In the genomic region with DNA sequence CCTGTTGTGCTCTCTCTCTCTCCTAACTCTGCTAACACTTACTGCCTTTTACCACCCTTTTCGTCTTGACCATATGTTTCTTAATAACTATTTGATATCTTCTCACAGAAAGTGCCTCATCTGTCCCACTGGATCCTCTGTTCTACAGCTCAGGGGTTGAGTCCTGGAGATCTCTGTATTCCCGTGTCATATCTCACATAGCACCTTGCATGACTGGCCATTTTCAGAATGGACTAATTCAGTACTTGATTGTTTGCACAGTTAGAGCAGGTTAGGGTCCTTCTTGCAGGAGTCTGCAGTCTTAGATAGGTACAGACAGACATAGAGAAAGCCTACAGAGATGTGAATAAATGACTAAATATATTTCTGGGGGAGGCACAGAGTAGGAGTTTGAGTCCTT, we compare ENCODE assay signal across 1 cellular context.
A peak's percentile ranks its signal among the peaks of the same experiment; 100 is the strongest.
TF ChIP-seq lines count a peak whose summit lies in the region.

No MANE protein-coding gene starts in this region.

TF ChIP-seq in K562, 482 proteins besides CTCF, POLR2A, EP300 and RAD21 (continued from another document and continues in another):
- TF ChIP-seq, protein P1, sequence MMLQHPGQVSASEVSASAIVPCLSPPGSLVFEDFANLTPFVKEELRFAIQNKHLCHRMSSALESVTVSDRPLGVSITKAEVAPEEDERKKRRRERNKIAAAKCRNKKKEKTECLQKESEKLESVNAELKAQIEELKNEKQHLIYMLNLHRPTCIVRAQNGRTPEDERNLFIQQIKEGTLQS (IDR thresholded peaks at IDR 0.05) = no peak
- TF ChIP-seq, protein P1 (CRISPR knock-in tag; conservative IDR thresholded peaks at IDR 0.05) = 0 out of 2 replicates have a peak, but pooled peaks have one; percentile 34
- TF ChIP-seq ZNF668 (CRISPR knock-in tag; IDR thresholded peaks at IDR 0.05) (no peak), ZEB2 (IDR thresholded peaks at IDR 0.05) (0 out of 2 replicates have a peak, but pooled peaks have one; percentile 46), MAFK (IDR thresholded peaks at IDR 0.05; ENCODE audit: low read length) (peak; percentile 62), C11orf30 (IDR thresholded peaks at IDR 0.05; ENCODE audit: low read depth) (peak; percentile 79), CBFA2T3 (IDR thresholded peaks at IDR 0.05) (peak; percentile 95), CREM (IDR thresholded peaks at IDR 0.05; ENCODE audit: low read depth) (0 out of 2 replicates have a peak, but pooled peaks have one; percentile 18), ASH1L (IDR thresholded peaks at IDR 0.05; ENCODE audit: borderline replicate concordance, low read depth, partially characterized antibody) (no peak), SOX6 (IDR thresholded peaks at IDR 0.05) (peak; percentile 81), SMARCA4 (IDR thresholded peaks at IDR 0.05) (peak; percentile 91), KDM1A (IDR thresholded peaks at IDR 0.05) (peak; percentile 49 to 62), HNRNPK (IDR thresholded peaks at IDR 0.05; ENCODE audit: low read depth, low read length, poor library complexity, severe bottlenecking) (no peak), ZNF124 (CRISPR knock-in tag; IDR thresholded peaks at IDR 0.05) (no peak), NCOA6 (IDR thresholded peaks at IDR 0.05) (no peak), SIN3A (IDR thresholded peaks at IDR 0.05; ENCODE audit: borderline replicate concordance in 2 of 2, control insufficient read depth in 1 of 2, low read depth in 2 of 2, low read length in 2 of 2) (no peak), RCOR1 (IDR thresholded peaks at IDR 0.05; ENCODE audit: borderline replicate concordance in 1 of 2, low read depth in 2 of 2, low read length in 2 of 2) (peak in 1 of 2 experiments; percentile 12; a peak in 1 of 4 replicates), ELF1 (tag; IDR thresholded peaks at IDR 0.05) (no peak), POLR2AphosphoS5 (IDR thresholded peaks at IDR 0.05; ENCODE audit: control insufficient read depth, insufficient read depth, low read depth, low read length) (peak; percentile 80), YBX1 (IDR thresholded peaks at IDR 0.05) (no peak), ZNF354B (CRISPR knock-in tag; IDR thresholded peaks at IDR 0.05) (no peak), CHCHD3 (CRISPR knock-in tag; IDR thresholded peaks at IDR 0.05) (no peak), ZNF174 (CRISPR knock-in tag; IDR thresholded peaks at IDR 0.05) (no peak), DACH1 (IDR thresholded peaks at IDR 0.05; ENCODE audit: partially characterized antibody) (peak; percentile 82), ZNF134 (CRISPR knock-in tag; conservative IDR thresholded peaks at IDR 0.05) (no peak), ZNF239 (CRISPR knock-in tag; IDR thresholded peaks at IDR 0.05) (no peak), MCM5 (IDR thresholded peaks at IDR 0.05; ENCODE audit: low read depth) (no peak), YY1 (IDR thresholded peaks at IDR 0.05; ENCODE audit: borderline replicate concordance in 1 of 3, control insufficient read depth in 1 of 3, extremely low read depth in 1 of 3, insufficient read depth in 3 of 3, insufficient read length in 1 of 3, insufficient replicate concordance in 2 of 3, low read depth in 1 of 3, low read length in 2 of 3) (no peak), SMARCC2 (IDR thresholded peaks at IDR 0.05; ENCODE audit: low read depth) (peak; percentile 68; the same call in 1 of the 2 replicates), RBBP5 (IDR thresholded peaks at IDR 0.05; ENCODE audit: borderline replicate concordance, insufficient read depth, low read length, poor library complexity, severe bottlenecking) (peak; percentile 16)
- TF ChIP-seq, protein P2, sequence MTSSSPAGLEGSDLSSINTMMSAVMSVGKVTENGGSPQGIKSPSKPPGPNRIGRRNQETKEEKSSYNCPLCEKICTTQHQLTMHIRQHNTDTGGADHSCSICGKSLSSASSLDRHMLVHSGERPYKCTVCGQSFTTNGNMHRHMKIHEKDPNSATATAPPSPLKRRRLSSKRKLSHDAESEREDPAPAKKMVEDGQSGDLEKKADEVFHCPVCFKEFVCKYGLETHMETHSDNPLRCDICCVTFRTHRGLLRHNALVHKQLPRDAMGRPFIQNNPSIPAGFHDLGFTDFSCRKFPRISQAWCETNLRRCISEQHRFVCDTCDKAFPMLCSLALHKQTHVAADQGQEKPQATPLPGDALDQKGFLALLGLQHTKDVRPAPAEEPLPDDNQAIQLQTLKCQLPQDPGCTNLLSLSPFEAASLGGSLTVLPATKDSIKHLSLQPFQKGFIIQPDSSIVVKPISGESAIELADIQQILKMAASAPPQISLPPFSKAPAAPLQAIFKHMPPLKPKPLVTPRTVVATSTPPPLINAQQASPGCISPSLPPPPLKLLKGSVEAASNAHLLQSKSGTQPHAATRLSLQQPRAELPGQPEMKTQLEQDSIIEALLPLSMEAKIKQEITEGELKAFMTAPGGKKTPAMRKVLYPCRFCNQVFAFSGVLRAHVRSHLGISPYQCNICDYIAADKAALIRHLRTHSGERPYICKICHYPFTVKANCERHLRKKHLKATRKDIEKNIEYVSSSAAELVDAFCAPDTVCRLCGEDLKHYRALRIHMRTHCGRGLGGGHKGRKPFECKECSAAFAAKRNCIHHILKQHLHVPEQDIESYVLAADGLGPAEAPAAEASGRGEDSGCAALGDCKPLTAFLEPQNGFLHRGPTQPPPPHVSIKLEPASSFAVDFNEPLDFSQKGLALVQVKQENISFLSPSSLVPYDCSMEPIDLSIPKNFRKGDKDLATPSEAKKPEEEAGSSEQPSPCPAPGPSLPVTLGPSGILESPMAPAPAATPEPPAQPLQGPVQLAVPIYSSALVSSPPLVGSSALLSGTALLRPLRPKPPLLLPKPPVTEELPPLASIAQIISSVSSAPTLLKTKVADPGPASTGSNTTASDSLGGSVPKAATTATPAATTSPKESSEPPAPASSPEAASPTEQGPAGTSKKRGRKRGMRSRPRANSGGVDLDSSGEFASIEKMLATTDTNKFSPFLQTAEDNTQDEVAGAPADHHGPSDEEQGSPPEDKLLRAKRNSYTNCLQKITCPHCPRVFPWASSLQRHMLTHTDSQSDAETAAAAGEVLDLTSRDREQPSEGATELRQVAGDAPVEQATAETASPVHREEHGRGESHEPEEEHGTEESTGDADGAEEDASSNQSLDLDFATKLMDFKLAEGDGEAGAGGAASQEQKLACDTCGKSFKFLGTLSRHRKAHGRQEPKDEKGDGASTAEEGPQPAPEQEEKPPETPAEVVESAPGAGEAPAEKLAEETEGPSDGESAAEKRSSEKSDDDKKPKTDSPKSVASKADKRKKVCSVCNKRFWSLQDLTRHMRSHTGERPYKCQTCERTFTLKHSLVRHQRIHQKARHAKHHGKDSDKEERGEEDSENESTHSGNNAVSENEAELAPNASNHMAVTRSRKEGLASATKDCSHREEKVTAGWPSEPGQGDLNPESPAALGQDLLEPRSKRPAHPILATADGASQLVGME (CRISPR knock-in tag; IDR thresholded peaks at IDR 0.05) = no peak
- TF ChIP-seq, protein P3, sequence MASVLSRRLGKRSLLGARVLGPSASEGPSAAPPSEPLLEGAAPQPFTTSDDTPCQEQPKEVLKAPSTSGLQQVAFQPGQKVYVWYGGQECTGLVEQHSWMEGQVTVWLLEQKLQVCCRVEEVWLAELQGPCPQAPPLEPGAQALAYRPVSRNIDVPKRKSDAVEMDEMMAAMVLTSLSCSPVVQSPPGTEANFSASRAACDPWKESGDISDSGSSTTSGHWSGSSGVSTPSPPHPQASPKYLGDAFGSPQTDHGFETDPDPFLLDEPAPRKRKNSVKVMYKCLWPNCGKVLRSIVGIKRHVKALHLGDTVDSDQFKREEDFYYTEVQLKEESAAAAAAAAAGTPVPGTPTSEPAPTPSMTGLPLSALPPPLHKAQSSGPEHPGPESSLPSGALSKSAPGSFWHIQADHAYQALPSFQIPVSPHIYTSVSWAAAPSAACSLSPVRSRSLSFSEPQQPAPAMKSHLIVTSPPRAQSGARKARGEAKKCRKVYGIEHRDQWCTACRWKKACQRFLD (CRISPR knock-in tag; IDR thresholded peaks at IDR 0.05) = no peak
- TF ChIP-seq, protein P4, sequence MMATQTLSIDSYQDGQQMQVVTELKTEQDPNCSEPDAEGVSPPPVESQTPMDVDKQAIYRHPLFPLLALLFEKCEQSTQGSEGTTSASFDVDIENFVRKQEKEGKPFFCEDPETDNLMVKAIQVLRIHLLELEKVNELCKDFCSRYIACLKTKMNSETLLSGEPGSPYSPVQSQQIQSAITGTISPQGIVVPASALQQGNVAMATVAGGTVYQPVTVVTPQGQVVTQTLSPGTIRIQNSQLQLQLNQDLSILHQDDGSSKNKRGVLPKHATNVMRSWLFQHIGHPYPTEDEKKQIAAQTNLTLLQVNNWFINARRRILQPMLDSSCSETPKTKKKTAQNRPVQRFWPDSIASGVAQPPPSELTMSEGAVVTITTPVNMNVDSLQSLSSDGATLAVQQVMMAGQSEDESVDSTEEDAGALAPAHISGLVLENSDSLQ (IDR thresholded peaks at IDR 0.05) = peak; percentile 15; the same call in 1 of the 2 replicates
- TF ChIP-seq, protein P5, sequence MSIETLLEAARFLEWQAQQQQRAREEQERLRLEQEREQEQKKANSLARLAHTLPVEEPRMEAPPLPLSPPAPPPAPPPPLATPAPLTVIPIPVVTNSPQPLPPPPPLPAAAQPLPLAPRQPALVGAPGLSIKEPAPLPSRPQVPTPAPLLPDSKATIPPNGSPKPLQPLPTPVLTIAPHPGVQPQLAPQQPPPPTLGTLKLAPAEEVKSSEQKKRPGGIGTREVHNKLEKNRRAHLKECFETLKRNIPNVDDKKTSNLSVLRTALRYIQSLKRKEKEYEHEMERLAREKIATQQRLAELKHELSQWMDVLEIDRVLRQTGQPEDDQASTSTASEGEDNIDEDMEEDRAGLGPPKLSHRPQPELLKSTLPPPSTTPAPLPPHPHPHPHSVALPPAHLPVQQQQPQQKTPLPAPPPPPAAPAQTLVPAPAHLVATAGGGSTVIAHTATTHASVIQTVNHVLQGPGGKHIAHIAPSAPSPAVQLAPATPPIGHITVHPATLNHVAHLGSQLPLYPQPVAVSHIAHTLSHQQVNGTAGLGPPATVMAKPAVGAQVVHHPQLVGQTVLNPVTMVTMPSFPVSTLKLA (conservative IDR thresholded peaks at IDR 0.05) = 0 out of 4 replicates have a peak, but pooled peaks of 1 of the 2 experiments have one; percentile 30
- TF ChIP-seq, protein P6, sequence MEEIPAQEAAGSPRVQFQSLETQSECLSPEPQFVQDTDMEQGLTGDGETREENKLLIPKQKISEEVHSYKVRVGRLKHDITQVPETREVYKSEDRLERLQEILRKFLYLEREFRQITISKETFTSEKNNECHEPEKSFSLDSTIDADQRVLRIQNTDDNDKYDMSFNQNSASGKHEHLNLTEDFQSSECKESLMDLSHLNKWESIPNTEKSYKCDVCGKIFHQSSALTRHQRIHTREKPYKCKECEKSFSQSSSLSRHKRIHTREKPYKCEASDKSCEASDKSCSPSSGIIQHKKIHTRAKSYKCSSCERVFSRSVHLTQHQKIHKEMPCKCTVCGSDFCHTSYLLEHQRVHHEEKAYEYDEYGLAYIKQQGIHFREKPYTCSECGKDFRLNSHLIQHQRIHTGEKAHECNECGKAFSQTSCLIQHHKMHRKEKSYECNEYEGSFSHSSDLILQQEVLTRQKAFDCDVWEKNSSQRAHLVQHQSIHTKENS (CRISPR knock-in tag; IDR thresholded peaks at IDR 0.05) = no peak
- TF ChIP-seq, protein P7, sequence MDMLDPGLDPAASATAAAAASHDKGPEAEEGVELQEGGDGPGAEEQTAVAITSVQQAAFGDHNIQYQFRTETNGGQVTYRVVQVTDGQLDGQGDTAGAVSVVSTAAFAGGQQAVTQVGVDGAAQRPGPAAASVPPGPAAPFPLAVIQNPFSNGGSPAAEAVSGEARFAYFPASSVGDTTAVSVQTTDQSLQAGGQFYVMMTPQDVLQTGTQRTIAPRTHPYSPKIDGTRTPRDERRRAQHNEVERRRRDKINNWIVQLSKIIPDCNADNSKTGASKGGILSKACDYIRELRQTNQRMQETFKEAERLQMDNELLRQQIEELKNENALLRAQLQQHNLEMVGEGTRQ (CRISPR knock-in tag; IDR thresholded peaks at IDR 0.05) = no peak
- TF ChIP-seq, protein P8, sequence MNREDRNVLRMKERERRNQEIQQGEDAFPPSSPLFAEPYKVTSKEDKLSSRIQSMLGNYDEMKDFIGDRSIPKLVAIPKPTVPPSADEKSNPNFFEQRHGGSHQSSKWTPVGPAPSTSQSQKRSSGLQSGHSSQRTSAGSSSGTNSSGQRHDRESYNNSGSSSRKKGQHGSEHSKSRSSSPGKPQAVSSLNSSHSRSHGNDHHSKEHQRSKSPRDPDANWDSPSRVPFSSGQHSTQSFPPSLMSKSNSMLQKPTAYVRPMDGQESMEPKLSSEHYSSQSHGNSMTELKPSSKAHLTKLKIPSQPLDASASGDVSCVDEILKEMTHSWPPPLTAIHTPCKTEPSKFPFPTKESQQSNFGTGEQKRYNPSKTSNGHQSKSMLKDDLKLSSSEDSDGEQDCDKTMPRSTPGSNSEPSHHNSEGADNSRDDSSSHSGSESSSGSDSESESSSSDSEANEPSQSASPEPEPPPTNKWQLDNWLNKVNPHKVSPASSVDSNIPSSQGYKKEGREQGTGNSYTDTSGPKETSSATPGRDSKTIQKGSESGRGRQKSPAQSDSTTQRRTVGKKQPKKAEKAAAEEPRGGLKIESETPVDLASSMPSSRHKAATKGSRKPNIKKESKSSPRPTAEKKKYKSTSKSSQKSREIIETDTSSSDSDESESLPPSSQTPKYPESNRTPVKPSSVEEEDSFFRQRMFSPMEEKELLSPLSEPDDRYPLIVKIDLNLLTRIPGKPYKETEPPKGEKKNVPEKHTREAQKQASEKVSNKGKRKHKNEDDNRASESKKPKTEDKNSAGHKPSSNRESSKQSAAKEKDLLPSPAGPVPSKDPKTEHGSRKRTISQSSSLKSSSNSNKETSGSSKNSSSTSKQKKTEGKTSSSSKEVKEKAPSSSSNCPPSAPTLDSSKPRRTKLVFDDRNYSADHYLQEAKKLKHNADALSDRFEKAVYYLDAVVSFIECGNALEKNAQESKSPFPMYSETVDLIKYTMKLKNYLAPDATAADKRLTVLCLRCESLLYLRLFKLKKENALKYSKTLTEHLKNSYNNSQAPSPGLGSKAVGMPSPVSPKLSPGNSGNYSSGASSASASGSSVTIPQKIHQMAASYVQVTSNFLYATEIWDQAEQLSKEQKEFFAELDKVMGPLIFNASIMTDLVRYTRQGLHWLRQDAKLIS (CRISPR knock-in tag; IDR thresholded peaks at IDR 0.05) = no peak
- TF ChIP-seq, protein P9, sequence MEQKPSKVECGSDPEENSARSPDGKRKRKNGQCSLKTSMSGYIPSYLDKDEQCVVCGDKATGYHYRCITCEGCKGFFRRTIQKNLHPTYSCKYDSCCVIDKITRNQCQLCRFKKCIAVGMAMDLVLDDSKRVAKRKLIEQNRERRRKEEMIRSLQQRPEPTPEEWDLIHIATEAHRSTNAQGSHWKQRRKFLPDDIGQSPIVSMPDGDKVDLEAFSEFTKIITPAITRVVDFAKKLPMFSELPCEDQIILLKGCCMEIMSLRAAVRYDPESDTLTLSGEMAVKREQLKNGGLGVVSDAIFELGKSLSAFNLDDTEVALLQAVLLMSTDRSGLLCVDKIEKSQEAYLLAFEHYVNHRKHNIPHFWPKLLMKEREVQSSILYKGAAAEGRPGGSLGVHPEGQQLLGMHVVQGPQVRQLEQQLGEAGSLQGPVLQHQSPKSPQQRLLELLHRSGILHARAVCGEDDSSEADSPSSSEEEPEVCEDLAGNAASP (IDR thresholded peaks at IDR 0.05) = no peak
- TF ChIP-seq, protein P10, sequence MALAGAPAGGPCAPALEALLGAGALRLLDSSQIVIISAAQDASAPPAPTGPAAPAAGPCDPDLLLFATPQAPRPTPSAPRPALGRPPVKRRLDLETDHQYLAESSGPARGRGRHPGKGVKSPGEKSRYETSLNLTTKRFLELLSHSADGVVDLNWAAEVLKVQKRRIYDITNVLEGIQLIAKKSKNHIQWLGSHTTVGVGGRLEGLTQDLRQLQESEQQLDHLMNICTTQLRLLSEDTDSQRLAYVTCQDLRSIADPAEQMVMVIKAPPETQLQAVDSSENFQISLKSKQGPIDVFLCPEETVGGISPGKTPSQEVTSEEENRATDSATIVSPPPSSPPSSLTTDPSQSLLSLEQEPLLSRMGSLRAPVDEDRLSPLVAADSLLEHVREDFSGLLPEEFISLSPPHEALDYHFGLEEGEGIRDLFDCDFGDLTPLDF (CRISPR knock-in tag; IDR thresholded peaks at IDR 0.05) = no peak
